29 cellular contexts compared by ENCODE assay signal in the genomic region with DNA sequence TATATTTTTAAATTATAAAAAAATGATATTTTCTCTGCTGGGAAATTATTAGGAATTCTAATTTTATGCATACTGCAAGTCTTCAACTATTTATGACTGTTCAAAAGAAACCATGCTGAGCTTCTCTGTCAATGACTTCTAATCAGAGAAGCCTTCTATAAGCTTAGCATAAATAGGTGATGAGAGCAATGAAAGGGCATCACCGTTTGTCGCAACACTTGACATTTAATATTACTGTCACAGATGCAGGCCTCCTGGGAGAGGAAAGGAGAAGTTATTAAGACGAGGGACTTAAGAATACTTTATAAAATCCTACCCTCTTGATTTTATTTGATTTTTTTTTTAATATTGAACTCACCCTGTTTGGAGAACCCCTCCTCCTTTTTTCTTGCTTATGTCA.
"Had no signal": no experiment of that assay in that cellular context is flagged by ENCODE, and none has a peak within 500 bp of the region (broad histone marks: within the 10 kb centered on the region; RNA-seq: fewer than 3 reads in every experiment).

No MANE protein-coding gene starts in this region.

- H3K36me3 ChIP-seq: brain microvascular endothelial cell, breast epithelium had no signal

- ATAC-seq: activated CD8-positive, alpha-beta T cell treated with anti-CD3 and anti-CD28 coated beads for 36 hours; activated naive CD8-positive, alpha-beta T cell treated with anti-CD3 and anti-CD28 coated beads, Interleukin-2, amount 50 U/mL, for 24 hours; activated T-cell treated with anti-CD3 and anti-CD28 coated beads, Interleukin-2, amount 50 U/mL, for 4 hours; activated T-cell treated with anti-CD3 and anti-CD28 coated beads, Interleukin-2, amount 50 U/mL, for 72 hours; activated T-helper 17 cell treated with anti-CD3 and anti-CD28 coated beads, Interleukin-2, amount 50 U/mL, for 72 hours; body of pancreas had no signal

- H3K4me3 ChIP-seq: body of pancreas, breast epithelium had no signal

- H3K9me3 ChIP-seq: body of pancreas, breast epithelium had no signal

- H3K27me3 ChIP-seq: body of pancreas, brain microvascular endothelial cell, breast epithelium had no signal

- DNase-seq: activated B cell treated with CpG ODN at 0.5 μM for 24 hours; activated CD4-positive, alpha-beta memory T cell treated with anti-CD3 and anti-CD28 coated beads for 36 hours; activated CD4-positive, alpha-beta T cell treated with anti-CD3 and anti-CD28 coated beads for 4 hours; activated CD4-positive, alpha-beta T cell treated with anti-CD3 and anti-CD28 coated beads, Interleukin-2, amount 10 ng/mL, durations not matched to agents 24 days and 14 days; activated CD4-positive, alpha-beta T cell treated with anti-CD3 and anti-CD28 coated beads, Interleukin-2, amount 50 U/mL, for 1 hour; activated CD4-positive, alpha-beta T cell treated with anti-CD3 and anti-CD28 coated beads, Interleukin-2, amount 50 U/mL, for 4 hours; activated CD4-positive, CD25-positive, alpha-beta regulatory T cell treated with anti-CD3 and anti-CD28 coated beads, Interleukin-2, amount 50 U/mL, for 72 hours; activated CD8-positive, alpha-beta memory T cell treated with anti-CD3 and anti-CD28 coated beads, Interleukin-2, amount 50 U/mL, for 4 hours; activated CD8-positive, alpha-beta T cell treated with anti-CD3 and anti-CD28 coated beads for 36 hours; activated effector memory CD4-positive, alpha-beta T cell treated with anti-CD3 and anti-CD28 coated beads, Interleukin-2, amount 50 U/mL, for 16 hours; activated gamma-delta T cell treated with Interleukin-2 at 50 U/mL for 16 hours; activated naive CD4-positive, alpha-beta T cell; activated naive CD4-positive, alpha-beta T cell treated with anti-CD3 and anti-CD28 coated beads, Interleukin-2, amount 10 ng/mL, durations not matched to agents 7 days and 5 days; activated naive CD8-positive, alpha-beta T cell treated with anti-CD3 and anti-CD28 coated beads, Interleukin-2, amount 10 ng/mL, durations not matched to agents 7 days and 5 days; activated naive CD8-positive, alpha-beta T cell treated with anti-CD3 and anti-CD28 coated beads, Interleukin-2, amount 50 U/mL, for 24 hours; activated T-cell treated with anti-CD3 and anti-CD28 coated beads for 4 hours; activated T-cell treated with anti-CD3 and anti-CD28 coated beads, Interleukin-2, amount 50 U/mL, for 1 hour; activated T-cell treated with anti-CD3 and anti-CD28 coated beads, Interleukin-2, amount 50 U/mL, for 4 hours; activated T-cell treated with anti-CD3 and anti-CD28 coated beads, Interleukin-2, amount 50 U/mL, for 72 hours; amygdala; anterior cingulate cortex; body of pancreas; brain microvascular endothelial cell; central memory CD4-positive, alpha-beta T cell; T-helper 2 cell; T-helper 9 cell had no signal

- H3K27ac ChIP-seq: body of pancreas, brain microvascular endothelial cell, breast epithelium, VCaP had no signal
